In the genomic region with DNA sequence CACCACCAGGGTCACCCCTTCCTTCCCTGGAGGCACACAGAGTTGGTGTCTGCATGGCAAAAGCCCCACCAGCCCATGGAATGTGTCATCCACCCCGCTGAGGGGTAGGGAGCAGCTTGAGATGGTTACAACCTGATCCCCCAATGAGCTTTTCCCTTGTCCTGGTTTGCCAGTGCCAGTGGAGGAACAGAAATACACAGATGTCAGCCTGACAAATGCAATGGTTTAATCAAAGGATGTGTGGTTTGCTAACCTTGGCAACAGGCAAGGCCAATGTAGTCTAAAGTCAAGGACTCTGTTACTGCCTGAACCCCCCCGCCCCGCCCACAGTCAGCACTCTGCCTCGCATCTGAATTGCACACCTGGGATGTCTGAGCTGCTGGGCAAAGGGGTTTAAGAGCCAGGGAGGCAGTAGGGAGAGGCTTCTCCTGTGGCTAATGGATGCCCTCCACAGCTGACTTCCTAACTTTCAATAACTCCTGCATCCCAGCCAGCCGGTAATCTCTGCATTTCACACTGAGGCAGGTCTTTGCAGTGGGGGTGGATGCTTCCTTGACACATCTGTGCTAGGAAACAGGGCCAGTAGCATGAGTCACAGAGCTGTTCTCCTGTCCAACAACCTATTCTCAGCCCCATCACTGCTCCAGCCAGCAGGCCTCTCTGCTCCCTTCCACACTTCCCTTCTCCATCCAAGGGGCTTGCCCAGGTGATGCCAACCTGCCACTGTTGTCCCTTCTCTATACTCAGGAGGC, we compare ENCODE assay signal across 8 cellular contexts.
DNase-seq lines count a peak whose midpoint lies in the region; ATAC-seq, FAIRE-seq and TF ChIP-seq lines count a peak whose summit lies in the region.

No MANE protein-coding gene starts in this region.

- H3K79me2 ChIP-seq in osteoblast (ENCODE audit: insufficient read depth, low read length): no peaks in the 10 kb centered on the region
- H3K79me2 ChIP-seq in HepG2 (ENCODE audit: insufficient read depth, low read length): no peaks in the 10 kb centered on the region

- no peak for TF ChIP-seq POLR2A in HepG2 (IDR thresholded peaks at IDR 0.05; ENCODE audit: insufficient read depth in 1 of 2, low read depth in 2 of 2, low read length in 2 of 2)

- CTCF ChIA-PET in activated CD8-positive, alpha-beta T cell treated with anti-CD3 and anti-CD28 coated beads, Interleukin-2, amount 10 ng/mL, durations not matched to agents 7 days and 5 days (lab: Charles Lee): no interaction called here
- CTCF ChIA-PET in HepG2 (lab: Yijun Ruan, JAX; ENCODE audit: low intra/inter-chr PET ratio, low total read pairs): no interaction called here

- peak overlapping the region; percentile 50 for H3K4me2 ChIP-seq in osteoblast (ENCODE audit: insufficient read depth, low read length)
- H3K4me2 ChIP-seq in HepG2 (ENCODE audit: low read depth, low read length): no peak overlapping the region

- no TSS peak for BruUV-seq in HepG2 (replicated peaks; lab: Mats Ljungman, UMichigan)

- H3K4me1 Mint-ChIP-seq in activated CD8-positive, alpha-beta T cell treated with anti-CD3 and anti-CD28 coated beads, Interleukin-2, amount 10 ng/mL, durations not matched to agents 7 days and 5 days (ENCODE audit: low read depth): peaks cover 3% of the 10 kb centered on the region

- H3K9me3 ChIP-seq in osteoblast (ENCODE audit: low read depth, low read length) (no peaks in the 10 kb centered on the region), HepG2 (ENCODE audit: low read length) (no peaks in the 10 kb centered on the region)

- TF ChIP-seq EP300 in HepG2 (IDR thresholded peaks at IDR 0.05; ENCODE audit: low read depth in 2 of 2, low read length in 2 of 2) (no peak), HepG2 (CRISPR knock-in tag; IDR thresholded peaks at IDR 0.05; ENCODE audit: borderline replicate concordance) (no peak)

- H4K20me1 ChIP-seq in osteoblast (ENCODE audit: insufficient read depth, low read length): peaks cover 6% of the 10 kb centered on the region
- H4K20me1 ChIP-seq in HepG2 (ENCODE audit: insufficient read depth, low read length): no peaks in the 10 kb centered on the region

- H3K4me3 ChIP-seq in astrocyte of the cerebellum (ENCODE audit: low read depth, low read length) (no peak overlapping the region), osteoblast (ENCODE audit: insufficient read depth, low read length) (no peak overlapping the region), HepG2 (replicated peaks in 1 of 3; ENCODE audit: insufficient read depth in 1 of 3, low read depth in 2 of 3, low read length in 3 of 3) (no peak overlapping the region)

- in situ Hi-C loops in astrocyte of the cerebellum (cut with HindIII; ENCODE audit: low sequenced_read_pairs) (loop anchor here (25.0 kb wide), 1 partner anchor 232 kb away; no protein-coding TSS in a partner anchor), HepG2 (cut with HindIII; ENCODE audit: extremely low pct_ligation_motif_present, low pct_unique_long_range_greater_than_20kb) (no loop called here)

- TF ChIP-seq RAD21 in HepG2 (CRISPR knock-in tag; IDR thresholded peaks at IDR 0.05): no peak

- POLR2A ChIA-PET in activated CD8-positive, alpha-beta T cell treated with anti-CD3 and anti-CD28 coated beads, Interleukin-2, amount 10 ng/mL, durations not matched to agents 7 days and 5 days (lab: Charles Lee): no interaction called here
- POLR2A ChIA-PET in HepG2 (lab: Yijun Ruan, JAX): no interaction called here

- H3K9ac ChIP-seq in HepG2 (ENCODE audit: insufficient read depth, low read depth, low read length): no peak overlapping the region

- H3K27me3 Mint-ChIP-seq in activated CD8-positive, alpha-beta T cell treated with anti-CD3 and anti-CD28 coated beads, Interleukin-2, amount 10 ng/mL, durations not matched to agents 7 days and 5 days (ENCODE audit: low read depth): no peaks in the 10 kb centered on the region

- intact Hi-C loops in HepG2 (cut with micrococcal nuclease; ENCODE audit: unreplicated experiment): no loop called here

- H3K9me3 Mint-ChIP-seq in activated CD8-positive, alpha-beta T cell treated with anti-CD3 and anti-CD28 coated beads, Interleukin-2, amount 10 ng/mL, durations not matched to agents 7 days and 5 days (ENCODE audit: insufficient read depth): no peaks in the 10 kb centered on the region

- whole genome bisulfite sequencing in HepG2 (ENCODE audit: low lambda C conversion rate): no CpG with 5 or more reads among the region's 5 CpGs

- peak; percentile 65 for DNase-seq in astrocyte of the cerebellum (ENCODE audit: low read depth)
- peak; percentile 84 for DNase-seq in osteoblast (ENCODE audit: insufficient read length, low spot score, missing footprints)
- DNase-seq in activated CD8-positive, alpha-beta T cell treated with anti-CD3 and anti-CD28 coated beads, Interleukin-2, amount 10 ng/mL, durations not matched to agents 7 days and 5 days: no peak
- no peak for DNase-seq in HepG2 (ENCODE audit: low spot score)
- no peak for DNase-seq in NCI-H748 treated with DMSO at 0.1 percent for 48 hours (lab: John Stamatoyannopoulos, UW)
- DNase-seq in NCI-H1436 (lab: John Stamatoyannopoulos, UW): no peak

- H3K4me3 Mint-ChIP-seq in activated CD8-positive, alpha-beta T cell treated with anti-CD3 and anti-CD28 coated beads, Interleukin-2, amount 10 ng/mL, durations not matched to agents 7 days and 5 days: no peak overlapping the region

- H3K36me3 ChIP-seq in osteoblast (ENCODE audit: insufficient read depth, low read length) (no peaks in the 10 kb centered on the region), HepG2 (replicated peaks in 1 of 2; ENCODE audit: control insufficient read depth in 1 of 2, insufficient read depth in 2 of 2, low read length in 2 of 2) (no peaks in the 10 kb centered on the region)

- no peak for FAIRE-seq in HepG2 (lab: Jason Lieb, UNC)

- H3K27ac ChIP-seq in osteoblast (ENCODE audit: low read depth, low read length) (peak overlapping the region; percentile 77), HepG2 (ENCODE audit: extremely low read length, insufficient read depth, low read length) (no peak overlapping the region)

- no peak for TF ChIP-seq CTCF in astrocyte of the cerebellum (IDR thresholded peaks at IDR 0.05; ENCODE audit: low read depth, low read length, missing control alignments)
- TF ChIP-seq CTCF in osteoblast (IDR thresholded peaks at IDR 0.05; ENCODE audit: extremely low read depth, low read depth, low read length): no peak
- no peak for TF ChIP-seq CTCF in HepG2 (CRISPR knock-in tag; IDR thresholded peaks at IDR 0.05)

- no peak overlapping the region for H3K27ac Mint-ChIP-seq in activated CD8-positive, alpha-beta T cell treated with anti-CD3 and anti-CD28 coated beads, Interleukin-2, amount 10 ng/mL, durations not matched to agents 7 days and 5 days

- no peak overlapping the region for H2AFZ ChIP-seq in osteoblast (ENCODE audit: low read length)
- H2AFZ ChIP-seq in HepG2 (ENCODE audit: low read length): no peak overlapping the region

- H3K4me1 ChIP-seq in osteoblast (ENCODE audit: insufficient read depth, low read length) (peaks cover 30% of the 10 kb centered on the region), HepG2 (ENCODE audit: insufficient read depth, low read length) (no peaks in the 10 kb centered on the region)

- peaks cover 1% of the 10 kb centered on the region for H3K36me3 Mint-ChIP-seq in activated CD8-positive, alpha-beta T cell treated with anti-CD3 and anti-CD28 coated beads, Interleukin-2, amount 10 ng/mL, durations not matched to agents 7 days and 5 days (ENCODE audit: low read depth)

- peaks cover 3% of the 10 kb centered on the region for H3K27me3 ChIP-seq in osteoblast (ENCODE audit: insufficient read depth, low read length)
- H3K27me3 ChIP-seq in HepG2 (ENCODE audit: control insufficient read depth in 1 of 2, insufficient read depth in 2 of 2, low read length in 2 of 2): no peaks in the 10 kb centered on the region

- peak; percentile 14 for ATAC-seq in GM18858 (IDR thresholded peaks at IDR 0.05; ENCODE audit: unreplicated experiment)
- peak; percentile 19 for ATAC-seq in HG02981 (IDR thresholded peaks at IDR 0.05; ENCODE audit: unreplicated experiment)
- ATAC-seq in activated CD8-positive, alpha-beta T cell treated with anti-CD3 and anti-CD28 coated beads, Interleukin-2, amount 10 ng/mL, durations not matched to agents 7 days and 5 days: no peak
- ATAC-seq in HepG2: no peak

TF ChIP-seq in HepG2, 621 proteins besides CTCF, POLR2A, EP300 and RAD21 (continues in another document):
- TF ChIP-seq SRSF4 (IDR thresholded peaks at IDR 0.05; ENCODE audit: low read depth, low read length, poor library complexity, severe bottlenecking): no peak
- TF ChIP-seq, protein P1, sequence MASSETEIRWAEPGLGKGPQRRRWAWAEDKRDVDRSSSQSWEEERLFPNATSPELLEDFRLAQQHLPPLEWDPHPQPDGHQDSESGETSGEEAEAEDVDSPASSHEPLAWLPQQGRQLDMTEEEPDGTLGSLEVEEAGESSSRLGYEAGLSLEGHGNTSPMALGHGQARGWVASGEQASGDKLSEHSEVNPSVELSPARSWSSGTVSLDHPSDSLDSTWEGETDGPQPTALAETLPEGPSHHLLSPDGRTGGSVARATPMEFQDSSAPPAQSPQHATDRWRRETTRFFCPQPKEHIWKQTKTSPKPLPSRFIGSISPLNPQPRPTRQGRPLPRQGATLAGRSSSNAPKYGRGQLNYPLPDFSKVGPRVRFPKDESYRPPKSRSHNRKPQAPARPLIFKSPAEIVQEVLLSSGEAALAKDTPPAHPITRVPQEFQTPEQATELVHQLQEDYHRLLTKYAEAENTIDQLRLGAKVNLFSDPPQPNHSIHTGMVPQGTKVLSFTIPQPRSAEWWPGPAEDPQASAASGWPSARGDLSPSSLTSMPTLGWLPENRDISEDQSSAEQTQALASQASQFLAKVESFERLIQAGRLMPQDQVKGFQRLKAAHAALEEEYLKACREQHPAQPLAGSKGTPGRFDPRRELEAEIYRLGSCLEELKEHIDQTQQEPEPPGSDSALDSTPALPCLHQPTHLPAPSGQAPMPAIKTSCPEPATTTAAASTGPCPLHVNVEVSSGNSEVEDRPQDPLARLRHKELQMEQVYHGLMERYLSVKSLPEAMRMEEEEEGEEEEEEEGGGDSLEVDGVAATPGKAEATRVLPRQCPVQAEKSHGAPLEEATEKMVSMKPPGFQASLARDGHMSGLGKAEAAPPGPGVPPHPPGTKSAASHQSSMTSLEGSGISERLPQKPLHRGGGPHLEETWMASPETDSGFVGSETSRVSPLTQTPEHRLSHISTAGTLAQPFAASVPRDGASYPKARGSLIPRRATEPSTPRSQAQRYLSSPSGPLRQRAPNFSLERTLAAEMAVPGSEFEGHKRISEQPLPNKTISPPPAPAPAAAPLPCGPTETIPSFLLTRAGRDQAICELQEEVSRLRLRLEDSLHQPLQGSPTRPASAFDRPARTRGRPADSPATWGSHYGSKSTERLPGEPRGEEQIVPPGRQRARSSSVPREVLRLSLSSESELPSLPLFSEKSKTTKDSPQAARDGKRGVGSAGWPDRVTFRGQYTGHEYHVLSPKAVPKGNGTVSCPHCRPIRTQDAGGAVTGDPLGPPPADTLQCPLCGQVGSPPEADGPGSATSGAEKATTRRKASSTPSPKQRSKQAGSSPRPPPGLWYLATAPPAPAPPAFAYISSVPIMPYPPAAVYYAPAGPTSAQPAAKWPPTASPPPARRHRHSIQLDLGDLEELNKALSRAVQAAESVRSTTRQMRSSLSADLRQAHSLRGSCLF (CRISPR knock-in tag; IDR thresholded peaks at IDR 0.05; ENCODE audit: borderline replicate concordance): no peak

Comparison
In these comparisons a context has a peak if more than half of its experiments do, and no peak if none do; other contexts are left out.
1. ATAC-seq: peak in GM18858 (single experiment) and HG02981 (single experiment); none in activated CD8-positive, alpha-beta T cell treated with anti-CD3 and anti-CD28 coated beads, Interleukin-2, amount 10 ng/mL, durations not matched to agents 7 days and 5 days (single experiment) and HepG2 (single experiment).
2. DNase-seq: peak in astrocyte of the cerebellum (single experiment) and osteoblast (single experiment); none in activated CD8-positive, alpha-beta T cell treated with anti-CD3 and anti-CD28 coated beads, Interleukin-2, amount 10 ng/mL, durations not matched to agents 7 days and 5 days (single experiment), HepG2 (single experiment), NCI-H748 treated with DMSO at 0.1 percent for 48 hours (single experiment) and NCI-H1436 (single experiment).